10 cellular contexts compared by ENCODE assay signal in the genomic region with DNA sequence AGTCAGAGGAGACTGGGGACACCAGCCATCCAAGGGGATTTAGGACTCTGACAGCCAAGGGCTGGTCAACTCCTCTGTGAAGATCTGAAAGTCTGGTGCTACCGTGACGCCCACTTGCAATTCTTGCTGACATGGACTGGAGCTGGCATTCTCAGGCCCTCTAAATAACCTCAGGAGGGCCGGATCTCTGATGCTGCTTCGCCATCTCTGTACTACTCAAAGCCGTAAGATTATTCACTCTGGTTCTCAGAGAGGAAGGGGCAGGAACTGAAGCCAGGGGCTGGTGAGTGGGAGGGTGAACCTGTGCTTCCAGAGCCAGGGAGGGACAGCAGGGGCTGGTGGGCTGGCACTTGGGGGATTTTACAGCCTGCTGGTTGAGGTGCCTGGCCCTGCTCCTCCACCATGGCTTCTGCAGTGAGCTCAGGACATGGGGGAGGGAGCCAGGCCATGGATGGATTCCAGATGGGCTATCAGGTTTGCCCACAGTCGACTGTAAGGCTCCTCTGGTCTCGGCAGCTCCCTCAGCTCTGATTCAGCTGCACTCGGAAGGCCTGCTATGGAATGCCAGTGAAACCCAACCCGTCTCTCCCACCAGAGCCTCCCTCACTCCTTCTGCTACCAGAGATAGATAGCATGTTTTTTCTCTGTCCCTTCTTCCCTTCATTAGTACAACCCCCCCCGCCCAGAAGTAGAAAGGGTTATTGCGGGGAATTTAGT.
DNase-seq lines count a peak whose midpoint lies in the region; ATAC-seq and TF ChIP-seq lines count a peak whose summit lies in the region.
"Had no signal": no experiment of that assay in that cellular context is flagged by ENCODE, and none has a peak within 500 bp of the region (broad histone marks: within the 10 kb centered on the region; RNA-seq: fewer than 3 reads in every experiment).

No MANE protein-coding gene starts in this region.

- TF ChIP-seq EP300 in transverse colon (IDR thresholded peaks at IDR 0.05; ENCODE audit: low read depth) = no peak

- WGBS in body of pancreas, 2 donors = 69 to 79% methylated on average over 7 to 11 of the region's 11 CpGs
- 60 to 76% methylated on average over 5 to 11 of the region's 11 CpGs for WGBS in transverse colon (ENCODE audit: low coverage in 1 of 2), 2 donors

- TF ChIP-seq CTCF in body of pancreas (IDR thresholded peaks at IDR 0.05) (no peak), transverse colon (IDR thresholded peaks at IDR 0.05) (no peak)

- DNase-seq in body of pancreas (peak in 2 of 4 donors; percentile 38 to 49), transverse colon (no peak), DMS153 treated with DMSO at 0.1 percent for 48 hours (lab: John Stamatoyannopoulos, UW; ENCODE audit: unreplicated experiment) (no peak), NCI-H2107 treated with DMSO at 0.1 percent for 48 hours (lab: John Stamatoyannopoulos, UW; ENCODE audit: unreplicated experiment) (no peak), putamen (ENCODE audit: low spot score) (no peak)
- DNase-seq: glutamatergic neuron, NCI-H1048 had no signal

- intact Hi-C loops in body of pancreas (cut with DNase I) = no loop called here
- intact Hi-C loops in transverse colon (cut with DNase I; ENCODE audit: low total_unique reads) = loop anchor here (10.0 kb wide), 1 partner anchor 75 kb away; no protein-coding TSS in a partner anchor

- TF ChIP-seq POLR2A in body of pancreas (IDR thresholded peaks at IDR 0.05) (no peak), transverse colon (IDR thresholded peaks at IDR 0.05) (no peak)

- H3K4me1 ChIP-seq in body of pancreas (peaks cover 59% of the 10 kb centered on the region), transverse colon (peaks cover 32 to 89% (median 61%) of the 10 kb centered on the region in 4 donors)

- no peaks in the 10 kb centered on the region for H3K27me3 ChIP-seq in body of pancreas
- no peaks in the 10 kb centered on the region for H3K27me3 ChIP-seq in layer of hippocampus (ENCODE audit: control insufficient read depth, insufficient read depth, low read length)
- no peaks in the 10 kb centered on the region for H3K27me3 ChIP-seq in transverse colon

- H3K4me3 ChIP-seq in body of pancreas = no peak overlapping the region
- H3K4me3 ChIP-seq in transverse colon = no peak overlapping the region

- in situ Hi-C loops in transverse colon (cut with MboI; ENCODE audit: low pct_ligation_motif_present in 1 of 4, low pct_unique_long_range_greater_than_20kb in 1 of 4, low sequenced_read_pairs in 3 of 4) = no loop called here

- no peaks in the 10 kb centered on the region for H3K9me3 ChIP-seq in body of pancreas
- H3K9me3 ChIP-seq in transverse colon = no peaks in the 10 kb centered on the region

- H3K27ac ChIP-seq in body of pancreas (peak overlapping the region in 1 of 4 donors; percentile 13), layer of hippocampus (ENCODE audit: low read depth, low read length) (peak overlapping the region; percentile 58), transverse colon (peak overlapping the region; percentile 48 to 67 (median 60))

- H3K36me3 ChIP-seq in body of pancreas (replicated peaks in 1 of 2; ENCODE audit: insufficient read depth in 1 of 2, low read depth in 2 of 2) (no peaks in the 10 kb centered on the region), transverse colon (no peaks in the 10 kb centered on the region)

- peak; percentile 41 for ATAC-seq in HG02938 (IDR thresholded peaks at IDR 0.05; ENCODE audit: unreplicated experiment)
- peak; percentile 11 for ATAC-seq in body of pancreas
- no peak for ATAC-seq in HG03139 (IDR thresholded peaks at IDR 0.05; ENCODE audit: unreplicated experiment)
